ENCODE assay signal across 12 cellular contexts in the genomic region with DNA sequence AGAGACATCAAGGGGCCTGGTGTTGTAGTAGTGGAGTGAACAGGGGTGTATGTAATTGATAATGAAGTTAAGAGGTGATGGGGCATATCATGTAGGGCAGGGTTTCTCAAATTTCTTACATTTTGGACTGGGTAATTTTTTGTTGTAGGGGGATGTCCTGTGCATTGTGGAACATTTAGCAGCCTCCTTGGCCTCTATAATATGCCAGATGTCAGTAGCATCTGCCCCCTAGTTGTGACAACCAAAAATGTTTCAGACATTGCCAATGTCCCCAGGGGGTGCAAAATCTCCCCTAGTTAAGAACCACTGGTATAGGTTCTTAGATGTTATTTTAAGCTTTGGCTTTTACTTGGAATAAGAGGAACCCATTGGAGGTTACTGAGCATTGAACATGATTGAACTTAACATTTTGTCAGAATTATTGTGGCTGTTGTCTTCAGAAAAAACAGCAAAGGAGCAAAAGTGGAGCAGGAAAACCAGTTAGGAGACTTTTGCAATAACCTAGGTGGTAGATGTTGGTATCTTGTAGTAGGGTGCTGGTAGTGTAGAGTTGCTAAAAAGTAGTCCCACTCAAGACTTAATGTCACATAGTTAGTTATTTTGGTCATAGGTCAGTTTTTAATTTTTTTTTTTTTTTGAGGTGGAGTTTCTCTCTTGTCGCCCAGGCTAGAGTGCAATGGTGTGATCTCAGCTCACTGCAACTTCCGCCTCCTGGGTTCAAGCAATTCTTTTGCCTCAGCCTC. TPM values are rescaled to one million over a fixed set of nuclear protein-coding genes. Genes with fewer than 3 reads are reported as not detected.
DNase-seq lines count a peak whose midpoint lies in the region; ATAC-seq, FAIRE-seq and TF ChIP-seq lines count a peak whose summit lies in the region.
"Had no signal": no experiment of that assay in that cellular context is flagged by ENCODE, and none has a peak within 500 bp of the region (broad histone marks: within the 10 kb centered on the region; RNA-seq: fewer than 3 reads in every experiment).

No MANE protein-coding gene starts in this region.

- H3K4me1 ChIP-seq in A673 (ENCODE audit: insufficient read depth, low read length, poor library complexity, severe bottlenecking): peaks cover 52% of the 10 kb centered on the region
- H3K4me1 ChIP-seq in GM12878 (ENCODE audit: control insufficient read depth, insufficient read depth, low read length): no peaks in the 10 kb centered on the region

- POLR2A ChIA-PET in A673 (lab: Charles Lee; ENCODE audit: low non-redundant PET): no interaction called here
- POLR2A ChIA-PET in GM12878 (lab: Charles Lee): interaction anchor here (0.6 to 0.7 kb wide), 2 partner anchors 1023 to 1503 kb away, joined by 4 read pairs; no protein-coding TSS in a partner anchor

- intact Hi-C loops in A673 (cut with micrococcal nuclease; ENCODE audit: unreplicated experiment) (no loop called here), GM12878 (cut with micrococcal nuclease; ENCODE audit: unreplicated experiment) (no loop called here)

- no peak overlapping the region for H3K9ac ChIP-seq in GM12878 (ENCODE audit: control insufficient read depth, insufficient read depth, low read length)

- H3K27ac ChIP-seq in A673 (ENCODE audit: low read depth, low read length, poor library complexity, severe bottlenecking) (no peak overlapping the region), GM12878 (ENCODE audit: control insufficient read depth, insufficient read depth) (no peak overlapping the region)
- H3K27ac ChIP-seq: SK-N-MC, suprapubic skin had no signal

- H3K4me3 ChIP-seq in A673 (ENCODE audit: low read depth, low read length, poor library complexity, severe bottlenecking) (no peak overlapping the region), GM12878 (no peak overlapping the region)
- H3K4me3 ChIP-seq: lung, SK-N-MC, suprapubic skin had no signal

- no peaks in the 10 kb centered on the region for H4K20me1 ChIP-seq in GM12878 (ENCODE audit: control insufficient read depth, insufficient read depth)

- TF ChIP-seq CTCF in A673 (conservative IDR thresholded peaks at IDR 0.05; ENCODE audit: low read depth, low read length) (peak; percentile 41), GM12874 (IDR thresholded peaks at IDR 0.05; ENCODE audit: insufficient read depth, low read depth, low read length) (peak; percentile 12; the same call in 1 of the 2 replicates), GM12878 (IDR thresholded peaks at IDR 0.05 in 2 of 3, conservative IDR thresholded peaks at IDR 0.05 in 1 of 3; ENCODE audit: control insufficient read depth in 2 of 3, extremely low read depth in 1 of 3, insufficient read depth in 1 of 3, low read depth in 3 of 3, low read length in 3 of 3) (peak; percentile 32 to 44 (median 35); a peak in 3 of 6 replicates), GM20000 (IDR thresholded peaks at IDR 0.05; ENCODE audit: extremely low read depth, missing control alignments) (no peak)

- no peak for TF ChIP-seq EP300 in GM12878 (IDR thresholded peaks at IDR 0.05; ENCODE audit: borderline replicate concordance in 1 of 2, control insufficient read depth in 1 of 2, low read depth in 2 of 2, low read length in 2 of 2)

- in situ Hi-C loops in GM12878 (cut with MboI): no loop called here

- CTCF ChIA-PET in A673 (lab: Charles Lee) (interaction anchor here (1.0 kb wide), 1 partner anchor 378 kb away, joined by 3 read pairs; no protein-coding TSS in a partner anchor), GM12878 (lab: Yijun Ruan, JAX) (interaction anchor here (0.5 to 1.9 kb wide), 7 partner anchors 197 to 1053 kb away, joined by 3 to 6 read pairs (median 3); no protein-coding TSS in a partner anchor)

- H3K79me2 ChIP-seq in GM12878 (ENCODE audit: control insufficient read depth, insufficient read depth, low read length): peaks cover 54% of the 10 kb centered on the region

- H2AFZ ChIP-seq in GM12878 (ENCODE audit: control insufficient read depth, low read depth, low read length): no peak overlapping the region

- no peak for TF ChIP-seq RAD21 in GM12878 (IDR thresholded peaks at IDR 0.05; ENCODE audit: insufficient read depth, low read depth, low read length)

- RAD21 ChIA-PET in GM12878 (lab: Charles Lee; ENCODE audit: unreplicated experiment): interaction anchor here (0.7 kb wide), 1 partner anchor 9 kb away, joined by 3 read pairs; no protein-coding TSS in a partner anchor

- SMC1A ChIA-PET in GM12878 (lab: Charles Lee; ENCODE audit: uncharacterized antibody, unreplicated experiment): interaction anchor here (0.9 to 1.4 kb wide), 2 partner anchors 219 to 238 kb away, joined by 3 to 5 read pairs; no protein-coding TSS in a partner anchor

- H3K36me3 ChIP-seq in A673 (ENCODE audit: insufficient read depth, low read length, poor library complexity, severe bottlenecking): peaks cover 30% of the 10 kb centered on the region
- peaks cover 0 to 9% of the 10 kb centered on the region in 2 experiments; a peak in 1 of 4 replicates for H3K36me3 ChIP-seq in GM12878 (ENCODE audit: control insufficient read depth in 2 of 2, insufficient read depth in 2 of 2, low read length in 1 of 2)
- H3K36me3 ChIP-seq: suprapubic skin had no signal

- no peak for TF ChIP-seq POLR2A in GM12878 (IDR thresholded peaks at IDR 0.05; ENCODE audit: low read depth, low read length)

- DNase-seq in A673 (ENCODE audit: low spot score): peak; percentile 44
- peak; percentile 22 to 23 for DNase-seq in Kasumi-1 (lab: John Stamatoyannopoulos, UW)
- DNase-seq in GM12878 (ENCODE audit: low read depth, low spot score): no peak
- no peak for DNase-seq in putamen (ENCODE audit: low spot score)
- no peak for DNase-seq in GM20000 (ENCODE audit: low spot score)
- DNase-seq: stimulated activated CD4-positive, alpha-beta T cell treated with anti-CD3 and anti-CD28 coated beads, Interleukin-4, amount 100 ng/mL, for 4 hours had no signal

- ATAC-seq in GM12878 (peak; percentile 79), HG03439 (IDR thresholded peaks at IDR 0.05; ENCODE audit: unreplicated experiment) (no peak), GM19035 (IDR thresholded peaks at IDR 0.05; ENCODE audit: unreplicated experiment) (no peak)

- BruUV-seq in A673 (replicated peaks; lab: Mats Ljungman, UMichigan) (no TSS peak), GM12878 (replicated peaks; lab: Mats Ljungman, UMichigan) (no TSS peak)

- H3K9me3 ChIP-seq in A673 (ENCODE audit: low read depth, low read length, poor library complexity, severe bottlenecking) (no peaks in the 10 kb centered on the region), GM12878 (replicated peaks; ENCODE audit: control insufficient read depth, insufficient read depth, low read length) (no peaks in the 10 kb centered on the region)
- H3K9me3 ChIP-seq: suprapubic skin had no signal

- no peaks in the 10 kb centered on the region for H3K27me3 ChIP-seq in A673 (replicated peaks; ENCODE audit: insufficient read depth, low read depth, low read length, poor library complexity)
- no peaks in the 10 kb centered on the region for H3K27me3 ChIP-seq in GM12878 (replicated peaks in 1 of 2; ENCODE audit: control insufficient read depth in 2 of 2, insufficient read depth in 2 of 2, low read length in 1 of 2)
- H3K27me3 ChIP-seq: suprapubic skin had no signal

- 100% methylated on average over 1 of the region's 2 CpGs for WGBS in GM12878 (ENCODE audit: insufficient coverage, insufficient replicate concordance, low lambda C conversion rate, missing lambda C conversion rate)

- H3K4me2 ChIP-seq in GM12878 (ENCODE audit: control insufficient read depth, insufficient read depth): no peak overlapping the region

- no peak for FAIRE-seq in GM12878 (lab: Jason Lieb, UNC)

TF ChIP-seq in GM12878, 131 proteins besides CTCF, POLR2A, EP300 and RAD21:
- TF ChIP-seq, protein P1, sequence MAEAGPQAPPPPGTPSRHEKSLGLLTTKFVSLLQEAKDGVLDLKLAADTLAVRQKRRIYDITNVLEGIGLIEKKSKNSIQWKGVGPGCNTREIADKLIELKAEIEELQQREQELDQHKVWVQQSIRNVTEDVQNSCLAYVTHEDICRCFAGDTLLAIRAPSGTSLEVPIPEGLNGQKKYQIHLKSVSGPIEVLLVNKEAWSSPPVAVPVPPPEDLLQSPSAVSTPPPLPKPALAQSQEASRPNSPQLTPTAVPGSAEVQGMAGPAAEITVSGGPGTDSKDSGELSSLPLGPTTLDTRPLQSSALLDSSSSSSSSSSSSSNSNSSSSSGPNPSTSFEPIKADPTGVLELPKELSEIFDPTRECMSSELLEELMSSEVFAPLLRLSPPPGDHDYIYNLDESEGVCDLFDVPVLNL (IDR thresholded peaks at IDR 0.05; ENCODE audit: low read depth, low read length): no peak
- peak; percentile 50 for TF ChIP-seq MEF2B (IDR thresholded peaks at IDR 0.05; ENCODE audit: partially characterized antibody, poor library complexity, severe bottlenecking)

RNA-seq across cellular contexts. Expression of a gene that starts 6.2 kb away (rescaled TPM):
- total RNA-seq in A673 (2021) (54.4 and 60.1 TPM in 2 replicates), GM12878 (2014; rRNA removed) (7.2 and 7.4 TPM in 2 replicates), GM12878 (2014; rRNA removed; fragmentation: Illumina TruSeq; extraction: Trizol) (14.4 and 16.8 TPM in 2 replicates), GM12878 (2021) (20.4 and 21.7 TPM in 2 replicates)
- 69.2 and 73.8 TPM in 2 replicates for total RNA-seq in GM12878 (2013; cell fraction: nucleolus; rRNA removed)
- polyA plus RNA-seq in GM12878 (2011; ENCODE audit: low read depth): 6.3 TPM
- polyA plus RNA-seq in GM12878 (2011; rRNA removed) (23.8 and 33.0 TPM in 2 replicates), GM12878 (2014; fragmentation: Illumina TruSeq; extraction: Trizol) (26.4 and 35.1 TPM in 2 replicates), GM12878 (2014; fragmentation: Nextera tagmentation; extraction: Ambion mirVana) (10 to 100 TPM in 1 of 2 experiments, 1 to 10 TPM in 1; 7.1 to 11.1 TPM), GM12878 (2014; rRNA removed) (18.1 and 22.2 TPM in 2 replicates), GM12878 (2016; fragmentation: Nextera tagmentation; extraction: Ambion mirVana) (10 to 100 TPM; 26.0 to 29.4 TPM)
- polyA plus RNA-seq in GM12878 (2011; cell fraction: cytosol; rRNA removed): 9.9 and 10.0 TPM in 2 replicates
- polyA plus RNA-seq in GM12878 (2011; cell fraction: nucleus; rRNA removed): 21.4 and 26.5 TPM in 2 replicates
- polyA plus RNA-seq in GM12878 (2012): 11.6 and 13.3 TPM in 2 replicates
- 13.4 and 15.9 TPM in 2 replicates for polyA minus RNA-seq in GM12878 (2011; rRNA and poly(A)+ RNA removed)
- 5.5 and 8.6 TPM in 2 replicates for polyA minus RNA-seq in GM12878 (2011; cell fraction: cytosol; rRNA and poly(A)+ RNA removed)
- 31.4 and 42.0 TPM in 2 replicates for polyA minus RNA-seq in GM12878 (2011; cell fraction: nucleus; rRNA and poly(A)+ RNA removed)

Comparison
In these comparisons a context has a peak if more than half of its experiments do, and no peak if none do; other contexts are left out.
1. DNase-seq: peak in A673 (single experiment) and Kasumi-1 (2 of 2); none in GM12878 (single experiment), putamen (single experiment) and GM20000 (single experiment).